In the genomic region with DNA sequence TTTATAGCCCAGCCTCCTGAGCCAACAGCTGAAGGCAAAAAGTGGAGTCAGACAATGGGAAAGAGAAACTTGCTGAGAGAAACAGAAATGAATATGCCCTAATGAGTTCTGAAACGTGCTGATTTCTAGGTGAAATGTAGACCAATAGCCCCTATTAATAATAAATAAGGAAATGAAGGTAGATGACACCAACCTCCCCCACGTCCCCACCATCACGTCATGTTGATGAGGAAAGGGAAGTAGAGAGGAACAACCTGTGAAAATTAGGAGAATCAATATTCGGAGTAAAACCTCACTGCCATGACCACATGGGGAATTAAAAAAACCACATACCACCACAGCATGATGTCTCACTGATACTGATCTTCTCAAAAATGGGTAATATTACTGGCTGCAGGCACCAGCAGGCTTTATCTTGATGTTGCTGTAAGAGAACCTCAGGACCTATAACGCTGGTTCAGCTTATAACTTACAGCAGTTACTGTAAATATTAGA, we compare ENCODE assay signal across 8 cellular contexts.
DNase-seq lines count a peak whose midpoint lies in the region; ATAC-seq, FAIRE-seq and TF ChIP-seq lines count a peak whose summit lies in the region.

No MANE protein-coding gene starts in this region.

- H3K4me1 ChIP-seq in mesendoderm (ENCODE audit: control insufficient read depth, low read depth, low read length) (no peaks in the 10 kb centered on the region), HepG2 (ENCODE audit: insufficient read depth, low read length) (no peaks in the 10 kb centered on the region), PC-3 (ENCODE audit: insufficient read depth, low read length) (peaks cover 12% of the 10 kb centered on the region)

- H3K9ac ChIP-seq in mesendoderm (ENCODE audit: low read length) (no peak overlapping the region), HepG2 (ENCODE audit: insufficient read depth, low read depth, low read length) (no peak overlapping the region), PC-3 (ENCODE audit: low read length) (no peak overlapping the region)

- no peak overlapping the region for H4K5ac ChIP-seq in mesendoderm (ENCODE audit: low read length)

- peak; percentile 2 to 41 (median 4) for DNase-seq in activated CD4-positive, CD25-positive, alpha-beta regulatory T cell (lab: John Stamatoyannopoulos, UW)
- DNase-seq in mesendoderm (peak; percentile 38), OCI-M2 (lab: John Stamatoyannopoulos, UW; ENCODE audit: unreplicated experiment) (no peak), HepG2 (ENCODE audit: low spot score) (no peak), PC-3 (no peak), islet precursor cell (no peak)

- no CpG with 5 or more reads among the region's 5 CpGs for WGBS in mesendoderm (ENCODE audit: extremely low coverage, insufficient coverage, low lambda C conversion rate)
- 66% methylated on average over 5 of the region's 5 CpGs for WGBS in HepG2 (ENCODE audit: low lambda C conversion rate)

- H3K9me3 ChIP-seq in HepG2 (ENCODE audit: low read length) = no peaks in the 10 kb centered on the region
- no peaks in the 10 kb centered on the region for H3K9me3 ChIP-seq in PC-3 (ENCODE audit: low read length)

- no peaks in the 10 kb centered on the region for H3F3A ChIP-seq in PC-3 (ENCODE audit: low read length, unreplicated experiment)

- intact Hi-C loops in HepG2 (cut with micrococcal nuclease; ENCODE audit: unreplicated experiment) (no loop called here), PC-3 (cut with micrococcal nuclease) (no loop called here)

- no peaks in the 10 kb centered on the region for H3K27me3 ChIP-seq in mesendoderm (ENCODE audit: insufficient read depth, low read length, poor library complexity)
- H3K27me3 ChIP-seq in HepG2 (ENCODE audit: control insufficient read depth in 1 of 2, insufficient read depth in 2 of 2, low read length in 2 of 2) = no peaks in the 10 kb centered on the region
- no peaks in the 10 kb centered on the region for H3K27me3 ChIP-seq in PC-3 (ENCODE audit: low read length)

- H3K4me2 ChIP-seq in mesendoderm (ENCODE audit: low read length) (no peak overlapping the region), HepG2 (ENCODE audit: low read depth, low read length) (no peak overlapping the region), PC-3 (ENCODE audit: low read length) (no peak overlapping the region)

- no TSS peak for BruUV-seq in HepG2 (replicated peaks; lab: Mats Ljungman, UMichigan)
- BruUV-seq in PC-3 (replicated peaks; lab: Mats Ljungman, UMichigan) = no TSS peak

- no peak for TF ChIP-seq POLR2A in HepG2 (IDR thresholded peaks at IDR 0.05; ENCODE audit: insufficient read depth in 1 of 2, low read depth in 2 of 2, low read length in 2 of 2)

- TF ChIP-seq EP300 in HepG2 (IDR thresholded peaks at IDR 0.05; ENCODE audit: low read depth in 2 of 2, low read length in 2 of 2) (no peak), HepG2 (CRISPR knock-in tag; IDR thresholded peaks at IDR 0.05; ENCODE audit: borderline replicate concordance) (no peak)

- no peak overlapping the region for H4K8ac ChIP-seq in mesendoderm (ENCODE audit: low read depth, low read length)

- H3K27ac ChIP-seq in mesendoderm (ENCODE audit: low read depth, low read length) = no peak overlapping the region
- no peak overlapping the region for H3K27ac ChIP-seq in HepG2 (ENCODE audit: extremely low read length, insufficient read depth, low read length)
- no peak overlapping the region for H3K27ac ChIP-seq in PC-3 (ENCODE audit: low read length)

- H4K20me1 ChIP-seq in HepG2 (ENCODE audit: insufficient read depth, low read length) = no peaks in the 10 kb centered on the region
- no peaks in the 10 kb centered on the region for H4K20me1 ChIP-seq in PC-3 (ENCODE audit: low read length)

- TF ChIP-seq CTCF in HepG2 (CRISPR knock-in tag; IDR thresholded peaks at IDR 0.05) (no peak), PC-3 (conservative IDR thresholded peaks at IDR 0.05; ENCODE audit: low read depth, low read length) (no peak)

- H3K4ac ChIP-seq in mesendoderm (ENCODE audit: low read depth, low read length) = no peak overlapping the region

- H2BK5ac ChIP-seq in mesendoderm (ENCODE audit: low read length) = no peak overlapping the region

- H3K79me2 ChIP-seq in mesendoderm (ENCODE audit: control insufficient read depth, insufficient read depth, low read length) = no peaks in the 10 kb centered on the region
- no peaks in the 10 kb centered on the region for H3K79me2 ChIP-seq in HepG2 (ENCODE audit: insufficient read depth, low read length)
- no peaks in the 10 kb centered on the region for H3K79me2 ChIP-seq in PC-3 (ENCODE audit: low read length)

- POLR2A ChIA-PET in HepG2 (lab: Yijun Ruan, JAX) (no interaction called here), PC-3 (lab: Charles Lee; ENCODE audit: unreplicated experiment) (no interaction called here)

- no peak overlapping the region for H3K56ac ChIP-seq in mesendoderm (ENCODE audit: low read length)

- no peak for FAIRE-seq in HepG2 (lab: Jason Lieb, UNC)

- H3K9me2 ChIP-seq in PC-3 (replicated peaks; ENCODE audit: low read length) = no peaks in the 10 kb centered on the region

- no peak overlapping the region for H3K23ac ChIP-seq in mesendoderm (ENCODE audit: low read length)

- H2AK5ac ChIP-seq in mesendoderm (ENCODE audit: low read length) = no peak overlapping the region

- H3K4me3 ChIP-seq in mesendoderm (ENCODE audit: low read length) (no peak overlapping the region), HepG2 (replicated peaks in 1 of 3; ENCODE audit: insufficient read depth in 1 of 3, low read depth in 2 of 3, low read length in 3 of 3) (no peak overlapping the region), PC-3 (ENCODE audit: low read length) (no peak overlapping the region)

- H3K18ac ChIP-seq in mesendoderm (ENCODE audit: low read length) = no peak overlapping the region

- in situ Hi-C loops in HepG2 (cut with HindIII; ENCODE audit: extremely low pct_ligation_motif_present, low pct_unique_long_range_greater_than_20kb) = no loop called here

- no peaks in the 10 kb centered on the region for H3K79me1 ChIP-seq in mesendoderm (ENCODE audit: low read length)

- no peak overlapping the region for H2BK120ac ChIP-seq in mesendoderm (ENCODE audit: low read depth, low read length)

- H2AFZ ChIP-seq in HepG2 (ENCODE audit: low read length) (no peak overlapping the region), PC-3 (ENCODE audit: low read length) (no peak overlapping the region)

- CTCF ChIA-PET in HepG2 (lab: Yijun Ruan, JAX; ENCODE audit: low intra/inter-chr PET ratio, low total read pairs) (no interaction called here), PC-3 (lab: Charles Lee) (no interaction called here)

- no peak overlapping the region for H2BK15ac ChIP-seq in mesendoderm (replicated peaks; ENCODE audit: low read depth)

- H3K36me3 ChIP-seq in mesendoderm (ENCODE audit: control insufficient read depth, insufficient read depth, low read length) (no peaks in the 10 kb centered on the region), HepG2 (replicated peaks in 1 of 2; ENCODE audit: control insufficient read depth in 1 of 2, insufficient read depth in 2 of 2, low read length in 2 of 2) (no peaks in the 10 kb centered on the region), PC-3 (ENCODE audit: low read depth, low read length) (no peaks in the 10 kb centered on the region)

- ATAC-seq in GM18861 (IDR thresholded peaks at IDR 0.05; ENCODE audit: unreplicated experiment) (peak; percentile 39), HG03045 (IDR thresholded peaks at IDR 0.05; ENCODE audit: unreplicated experiment) (peak; percentile 64), HepG2 (no peak), PC-3 (no peak)

- no peak for TF ChIP-seq RAD21 in HepG2 (CRISPR knock-in tag; IDR thresholded peaks at IDR 0.05)

TF ChIP-seq in HepG2, 621 proteins besides CTCF, POLR2A, EP300 and RAD21 (continues in another document):
- no peak for TF ChIP-seq ZBTB1 (CRISPR knock-in tag; IDR thresholded peaks at IDR 0.05; ENCODE audit: borderline replicate concordance)
- TF ChIP-seq, protein P1, sequence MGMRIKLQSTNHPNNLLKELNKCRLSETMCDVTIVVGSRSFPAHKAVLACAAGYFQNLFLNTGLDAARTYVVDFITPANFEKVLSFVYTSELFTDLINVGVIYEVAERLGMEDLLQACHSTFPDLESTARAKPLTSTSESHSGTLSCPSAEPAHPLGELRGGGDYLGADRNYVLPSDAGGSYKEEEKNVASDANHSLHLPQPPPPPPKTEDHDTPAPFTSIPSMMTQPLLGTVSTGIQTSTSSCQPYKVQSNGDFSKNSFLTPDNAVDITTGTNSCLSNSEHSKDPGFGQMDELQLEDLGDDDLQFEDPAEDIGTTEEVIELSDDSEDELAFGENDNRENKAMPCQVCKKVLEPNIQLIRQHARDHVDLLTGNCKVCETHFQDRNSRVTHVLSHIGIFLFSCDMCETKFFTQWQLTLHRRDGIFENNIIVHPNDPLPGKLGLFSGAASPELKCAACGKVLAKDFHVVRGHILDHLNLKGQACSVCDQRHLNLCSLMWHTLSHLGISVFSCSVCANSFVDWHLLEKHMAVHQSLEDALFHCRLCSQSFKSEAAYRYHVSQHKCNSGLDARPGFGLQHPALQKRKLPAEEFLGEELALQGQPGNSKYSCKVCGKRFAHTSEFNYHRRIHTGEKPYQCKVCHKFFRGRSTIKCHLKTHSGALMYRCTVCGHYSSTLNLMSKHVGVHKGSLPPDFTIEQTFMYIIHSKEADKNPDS (CRISPR knock-in tag; IDR thresholded peaks at IDR 0.05) = no peak
- TF ChIP-seq, protein P2, sequence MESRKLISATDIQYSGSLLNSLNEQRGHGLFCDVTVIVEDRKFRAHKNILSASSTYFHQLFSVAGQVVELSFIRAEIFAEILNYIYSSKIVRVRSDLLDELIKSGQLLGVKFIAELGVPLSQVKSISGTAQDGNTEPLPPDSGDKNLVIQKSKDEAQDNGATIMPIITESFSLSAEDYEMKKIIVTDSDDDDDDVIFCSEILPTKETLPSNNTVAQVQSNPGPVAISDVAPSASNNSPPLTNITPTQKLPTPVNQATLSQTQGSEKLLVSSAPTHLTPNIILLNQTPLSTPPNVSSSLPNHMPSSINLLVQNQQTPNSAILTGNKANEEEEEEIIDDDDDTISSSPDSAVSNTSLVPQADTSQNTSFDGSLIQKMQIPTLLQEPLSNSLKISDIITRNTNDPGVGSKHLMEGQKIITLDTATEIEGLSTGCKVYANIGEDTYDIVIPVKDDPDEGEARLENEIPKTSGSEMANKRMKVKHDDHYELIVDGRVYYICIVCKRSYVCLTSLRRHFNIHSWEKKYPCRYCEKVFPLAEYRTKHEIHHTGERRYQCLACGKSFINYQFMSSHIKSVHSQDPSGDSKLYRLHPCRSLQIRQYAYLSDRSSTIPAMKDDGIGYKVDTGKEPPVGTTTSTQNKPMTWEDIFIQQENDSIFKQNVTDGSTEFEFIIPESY (CRISPR knock-in tag; IDR thresholded peaks at IDR 0.05) = no peak

Comparison
In these comparisons a context has a peak if more than half of its experiments do, and no peak if none do; other contexts are left out.
1. ATAC-seq: peak in GM18861 (single experiment) and HG03045 (single experiment); none in HepG2 (single experiment) and PC-3 (single experiment).
2. DNase-seq: peak in activated CD4-positive, CD25-positive, alpha-beta regulatory T cell (4 of 4) and mesendoderm (single experiment); none in OCI-M2 (single experiment), HepG2 (single experiment), PC-3 (single experiment) and islet precursor cell (single experiment).